Comparison of ENCODE assay signal across 1 cellular context in the genomic region with DNA sequence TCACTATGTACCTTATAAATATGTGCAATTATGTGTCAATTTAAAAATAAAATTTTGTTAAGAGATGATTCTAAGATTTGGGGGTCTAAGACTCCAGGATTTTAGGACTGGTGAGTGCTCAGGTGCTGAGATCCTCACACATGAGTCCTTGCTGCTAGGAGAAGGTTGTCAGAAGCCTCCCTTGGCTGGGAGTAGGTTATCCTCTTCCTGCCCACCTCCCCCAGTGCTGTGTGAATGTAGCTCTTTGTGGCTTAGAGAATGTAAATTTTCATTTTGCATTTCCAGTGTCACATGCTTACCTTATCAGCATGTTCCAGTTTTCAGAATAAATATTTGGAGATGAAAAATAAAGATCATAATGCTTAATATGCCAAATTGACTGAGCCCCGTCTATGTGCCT.
TF ChIP-seq lines count a peak whose summit lies in the region.

No MANE protein-coding gene starts in this region.

TF ChIP-seq in K562, 482 proteins besides CTCF, POLR2A, EP300 and RAD21 (continued from another document):
- TF ChIP-seq, protein P1, sequence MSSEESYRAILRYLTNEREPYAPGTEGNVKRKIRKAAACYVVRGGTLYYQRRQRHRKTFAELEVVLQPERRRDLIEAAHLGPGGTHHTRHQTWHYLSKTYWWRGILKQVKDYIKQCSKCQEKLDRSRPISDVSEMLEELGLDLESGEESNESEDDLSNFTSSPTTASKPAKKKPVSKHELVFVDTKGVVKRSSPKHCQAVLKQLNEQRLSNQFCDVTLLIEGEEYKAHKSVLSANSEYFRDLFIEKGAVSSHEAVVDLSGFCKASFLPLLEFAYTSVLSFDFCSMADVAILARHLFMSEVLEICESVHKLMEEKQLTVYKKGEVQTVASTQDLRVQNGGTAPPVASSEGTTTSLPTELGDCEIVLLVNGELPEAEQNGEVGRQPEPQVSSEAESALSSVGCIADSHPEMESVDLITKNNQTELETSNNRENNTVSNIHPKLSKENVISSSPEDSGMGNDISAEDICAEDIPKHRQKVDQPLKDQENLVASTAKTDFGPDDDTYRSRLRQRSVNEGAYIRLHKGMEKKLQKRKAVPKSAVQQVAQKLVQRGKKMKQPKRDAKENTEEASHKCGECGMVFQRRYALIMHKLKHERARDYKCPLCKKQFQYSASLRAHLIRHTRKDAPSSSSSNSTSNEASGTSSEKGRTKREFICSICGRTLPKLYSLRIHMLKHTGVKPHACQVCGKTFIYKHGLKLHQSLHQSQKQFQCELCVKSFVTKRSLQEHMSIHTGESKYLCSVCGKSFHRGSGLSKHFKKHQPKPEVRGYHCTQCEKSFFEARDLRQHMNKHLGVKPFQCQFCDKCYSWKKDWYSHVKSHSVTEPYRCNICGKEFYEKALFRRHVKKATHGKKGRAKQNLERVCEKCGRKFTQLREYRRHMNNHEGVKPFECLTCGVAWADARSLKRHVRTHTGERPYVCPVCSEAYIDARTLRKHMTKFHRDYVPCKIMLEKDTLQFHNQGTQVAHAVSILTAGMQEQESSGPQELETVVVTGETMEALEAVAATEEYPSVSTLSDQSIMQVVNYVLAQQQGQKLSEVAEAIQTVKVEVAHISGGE (CRISPR knock-in tag; IDR thresholded peaks at IDR 0.05): no peak
